8 cellular contexts compared by ENCODE assay signal in genomic region chr20:3846378-3846739, GRCh38. TPM values are rescaled to one million over a fixed set of nuclear protein-coding genes. Genes with fewer than 3 reads are reported as not detected.
A peak's percentile ranks its signal among the peaks of the same experiment; 100 is the strongest.
DNase-seq lines count a peak whose midpoint lies in the region; ATAC-seq and TF ChIP-seq lines count a peak whose summit lies in the region.

No MANE protein-coding gene starts in this region.

- H3K4me1 Mint-ChIP-seq in progenitor cell of endocrine pancreas (ENCODE audit: low read depth): peaks cover 11% of the 10 kb centered on the region

- H3K27ac ChIP-seq in DND-41 (ENCODE audit: low read length) (peak overlapping the region; percentile 78), RWPE2 (ENCODE audit: poor library complexity, severe bottlenecking) (peak overlapping the region; percentile 70), esophagus squamous epithelium (peak overlapping the region; percentile 90 to 98 (median 96))

- H3K4me3 ChIP-seq in DND-41 (ENCODE audit: low read depth in 1 of 2, low read length in 2 of 2): peak overlapping the region; percentile 74 to 90
- peak overlapping the region; percentile 69 for H3K4me3 ChIP-seq in RWPE2 (ENCODE audit: severe bottlenecking)
- peak overlapping the region; percentile 89 to 99 (median 96) for H3K4me3 ChIP-seq in esophagus squamous epithelium

- H3K4me3 Mint-ChIP-seq in progenitor cell of endocrine pancreas (ENCODE audit: low read depth): peak overlapping the region; percentile 83

- peak overlapping the region; percentile 95 for H3K27ac Mint-ChIP-seq in progenitor cell of endocrine pancreas

- intact Hi-C loops in esophagus squamous epithelium (cut with DNase I): no loop called here

- no peak for TF ChIP-seq POLR2A in esophagus squamous epithelium (IDR thresholded peaks at IDR 0.05)

- DNase-seq in DND-41: no peak
- no peak for DNase-seq in RWPE2 (ENCODE audit: low spot score)
- DNase-seq in esophagus squamous epithelium (lab: John Stamatoyannopoulos, UW): no peak
- peak; percentile 19 for DNase-seq in progenitor cell of endocrine pancreas (ENCODE audit: low spot score, unreplicated experiment)
- no peak for DNase-seq in NCI-H1930 (lab: John Stamatoyannopoulos, UW)

- peaks cover 44% of the 10 kb centered on the region for H3K79me2 ChIP-seq in DND-41 (ENCODE audit: insufficient read depth, low read length)

- no peaks in the 10 kb centered on the region for H3K27me3 Mint-ChIP-seq in progenitor cell of endocrine pancreas

- H3K36me3 ChIP-seq in DND-41 (ENCODE audit: insufficient read depth, low read length): peaks cover 12% of the 10 kb centered on the region; the same call in 1 of the 2 replicates
- peaks cover 4% of the 10 kb centered on the region; the same call in 1 of the 2 replicates for H3K36me3 ChIP-seq in RWPE2 (ENCODE audit: low read depth)
- H3K36me3 ChIP-seq in esophagus squamous epithelium: no peaks in the 10 kb centered on the region

- no peaks in the 10 kb centered on the region for H3K9me3 Mint-ChIP-seq in progenitor cell of endocrine pancreas (ENCODE audit: low read depth)

- no peak for TF ChIP-seq CTCF in DND-41 (IDR thresholded peaks at IDR 0.05; ENCODE audit: borderline replicate concordance, extremely low read depth, low read length, poor library complexity, severe bottlenecking)
- TF ChIP-seq CTCF in RWPE2 (IDR thresholded peaks at IDR 0.05; ENCODE audit: poor library complexity, severe bottlenecking): no peak
- no peak for TF ChIP-seq CTCF in esophagus squamous epithelium (IDR thresholded peaks at IDR 0.05)
- no peak for TF ChIP-seq CTCF in progenitor cell of endocrine pancreas (IDR thresholded peaks at IDR 0.05; ENCODE audit: unreplicated experiment)

- H3K9me3 ChIP-seq in DND-41 (ENCODE audit: insufficient read depth, low read length, severe bottlenecking) (no peaks in the 10 kb centered on the region), RWPE2 (ENCODE audit: severe bottlenecking) (no peaks in the 10 kb centered on the region), esophagus squamous epithelium (no peaks in the 10 kb centered on the region)

- peak overlapping the region; percentile 99 for H3K4me2 ChIP-seq in DND-41 (ENCODE audit: insufficient read depth, low read length)

- H2AFZ ChIP-seq in DND-41 (ENCODE audit: low read depth, low read length): peak overlapping the region; percentile 92

- ATAC-seq in DND-41 (ENCODE audit: insufficient read depth, low read depth): no peak
- ATAC-seq in RWPE2 (ENCODE audit: low read depth): no peak
- ATAC-seq in HG02970 (IDR thresholded peaks at IDR 0.05; ENCODE audit: low FRiP score, unreplicated experiment): no peak
- no peak for ATAC-seq in GM21515 (IDR thresholded peaks at IDR 0.05; ENCODE audit: unreplicated experiment)
- ATAC-seq in HG02571 (IDR thresholded peaks at IDR 0.05; ENCODE audit: unreplicated experiment): no peak

- H3K36me3 Mint-ChIP-seq in progenitor cell of endocrine pancreas (ENCODE audit: insufficient read depth): no peaks in the 10 kb centered on the region

- H3K4me1 ChIP-seq in DND-41 (ENCODE audit: insufficient read depth, low read length) (peaks cover 30% of the 10 kb centered on the region), RWPE2 (ENCODE audit: insufficient read depth, poor library complexity, severe bottlenecking) (peaks cover 12% of the 10 kb centered on the region), esophagus squamous epithelium (peaks cover 12 to 39% (median 15%) of the 10 kb centered on the region in 3 donors)

- peaks cover 11% of the 10 kb centered on the region for H4K20me1 ChIP-seq in DND-41 (ENCODE audit: insufficient read depth, low read length)

- H3K27me3 ChIP-seq in DND-41 (ENCODE audit: insufficient read depth, low read length, poor library complexity) (no peaks in the 10 kb centered on the region), RWPE2 (ENCODE audit: insufficient read depth, poor library complexity, severe bottlenecking) (no peaks in the 10 kb centered on the region), esophagus squamous epithelium (no peaks in the 10 kb centered on the region)

- no CpG with 5 or more reads among the region's 22 CpGs for WGBS in esophagus squamous epithelium, 2 donors

- peak overlapping the region; percentile 98 for H3K9ac ChIP-seq in DND-41 (ENCODE audit: low read depth, low read length)

RNA-seq across cellular contexts. Expression of gene MAVS, which starts 0.3 kb away (rescaled TPM):
- total RNA-seq in esophagus squamous epithelium: 10 to 100 TPM; 14.9 to 31.3 (median 17.2) TPM
- total RNA-seq in progenitor cell of endocrine pancreas: 42.2 and 43.8 TPM in 2 replicates

RNA-seq across cellular contexts. Expression of gene AP5S1, which starts 26.0 kb away (rescaled TPM):
- total RNA-seq in esophagus squamous epithelium (10 to 100 TPM in 2 of 4 donors, 1 to 10 TPM in 2; 5.8 to 12.8 (median 10.4) TPM), progenitor cell of endocrine pancreas (12.3 and 13.2 TPM in 2 replicates)

RNA-seq across cellular contexts. Expression of gene PANK2, which starts 42.8 kb away (rescaled TPM):
- total RNA-seq in esophagus squamous epithelium (10 to 100 TPM; 39.4 to 49.1 (median 46.2) TPM), progenitor cell of endocrine pancreas (53.8 and 57.6 TPM in 2 replicates)

RNA-seq across cellular contexts. Expression of gene CDC25B, which starts 50.2 kb away (rescaled TPM):
- total RNA-seq in esophagus squamous epithelium: 10 to 100 TPM; 15.6 to 26.2 (median 18.1) TPM
- 36.7 and 37.6 TPM in 2 replicates for total RNA-seq in progenitor cell of endocrine pancreas

RNA-seq across cellular contexts. Expression of gene CENPB, which starts 59.8 kb away (rescaled TPM):
- total RNA-seq in esophagus squamous epithelium (10 to 100 TPM; 38.8 to 81.4 (median 67.1) TPM), progenitor cell of endocrine pancreas (49.6 and 53.8 TPM in 2 replicates)
